In genomic region chr1:29653034-29653810, GRCh38 we compare ENCODE assay signal across 2 cellular contexts.
A peak's percentile ranks its signal among the peaks of the same experiment; 100 is the strongest.
TF ChIP-seq lines count a peak whose summit lies in the region.

No MANE protein-coding gene starts in this region.

TF ChIP-seq in A549, 52 proteins besides CTCF, POLR2A, EP300 and RAD21 (continued from another document):
- TF ChIP-seq, protein P1, sequence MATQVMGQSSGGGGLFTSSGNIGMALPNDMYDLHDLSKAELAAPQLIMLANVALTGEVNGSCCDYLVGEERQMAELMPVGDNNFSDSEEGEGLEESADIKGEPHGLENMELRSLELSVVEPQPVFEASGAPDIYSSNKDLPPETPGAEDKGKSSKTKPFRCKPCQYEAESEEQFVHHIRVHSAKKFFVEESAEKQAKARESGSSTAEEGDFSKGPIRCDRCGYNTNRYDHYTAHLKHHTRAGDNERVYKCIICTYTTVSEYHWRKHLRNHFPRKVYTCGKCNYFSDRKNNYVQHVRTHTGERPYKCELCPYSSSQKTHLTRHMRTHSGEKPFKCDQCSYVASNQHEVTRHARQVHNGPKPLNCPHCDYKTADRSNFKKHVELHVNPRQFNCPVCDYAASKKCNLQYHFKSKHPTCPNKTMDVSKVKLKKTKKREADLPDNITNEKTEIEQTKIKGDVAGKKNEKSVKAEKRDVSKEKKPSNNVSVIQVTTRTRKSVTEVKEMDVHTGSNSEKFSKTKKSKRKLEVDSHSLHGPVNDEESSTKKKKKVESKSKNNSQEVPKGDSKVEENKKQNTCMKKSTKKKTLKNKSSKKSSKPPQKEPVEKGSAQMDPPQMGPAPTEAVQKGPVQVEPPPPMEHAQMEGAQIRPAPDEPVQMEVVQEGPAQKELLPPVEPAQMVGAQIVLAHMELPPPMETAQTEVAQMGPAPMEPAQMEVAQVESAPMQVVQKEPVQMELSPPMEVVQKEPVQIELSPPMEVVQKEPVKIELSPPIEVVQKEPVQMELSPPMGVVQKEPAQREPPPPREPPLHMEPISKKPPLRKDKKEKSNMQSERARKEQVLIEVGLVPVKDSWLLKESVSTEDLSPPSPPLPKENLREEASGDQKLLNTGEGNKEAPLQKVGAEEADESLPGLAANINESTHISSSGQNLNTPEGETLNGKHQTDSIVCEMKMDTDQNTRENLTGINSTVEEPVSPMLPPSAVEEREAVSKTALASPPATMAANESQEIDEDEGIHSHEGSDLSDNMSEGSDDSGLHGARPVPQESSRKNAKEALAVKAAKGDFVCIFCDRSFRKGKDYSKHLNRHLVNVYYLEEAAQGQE (IDR thresholded peaks at IDR 0.05) = peak; percentile 67; the same call in 1 of the 2 replicates

TF ChIP-seq in HCT116, 20 proteins besides CTCF, POLR2A, EP300 and RAD21 (continued from another document):
- TF ChIP-seq, protein P1 (IDR thresholded peaks at IDR 0.05; ENCODE audit: low read depth) = peak; percentile 50
- TF ChIP-seq CEBPB (IDR thresholded peaks at IDR 0.05; ENCODE audit: low read depth) (no peak), JUND (IDR thresholded peaks at IDR 0.05) (no peak)
TF ChIP-seq in HCT116: peak in this region for 1.
